Comparison of ENCODE assay signal across 18 cellular contexts in the genomic region with DNA sequence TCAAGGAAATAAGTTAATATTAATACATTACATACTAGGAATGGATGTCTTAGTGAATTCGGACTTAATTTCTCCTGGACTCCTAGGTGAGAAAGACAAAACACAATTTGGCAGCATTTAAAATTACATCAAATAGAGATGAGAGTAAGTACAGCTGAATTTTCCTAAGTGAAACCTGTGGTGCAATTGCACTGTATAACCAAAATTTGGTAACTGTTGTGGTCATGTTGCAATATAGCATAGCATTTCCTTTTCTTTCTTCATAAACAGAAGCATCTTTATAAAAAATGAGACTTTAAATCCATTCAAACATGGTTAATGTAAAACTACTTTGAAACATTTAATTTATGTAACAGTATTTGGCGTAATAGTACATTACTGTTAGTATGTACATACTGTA.
"Had no signal": no experiment of that assay in that cellular context is flagged by ENCODE, and none has a peak within 500 bp of the region (broad histone marks: within the 10 kb centered on the region; RNA-seq: fewer than 3 reads in every experiment).

No MANE protein-coding gene starts in this region.

- H3K27me3 ChIP-seq: hepatocyte, left lung, upper lobe of left lung had no signal

- H3K4me1 ChIP-seq: left lung, upper lobe of left lung had no signal

- H3K27ac ChIP-seq: hepatocyte, upper lobe of left lung had no signal

- H3K9me3 ChIP-seq: left lung, upper lobe of left lung had no signal

- DNase-seq: activated CD4-positive, alpha-beta T cell treated with anti-CD3 and anti-CD28 coated beads for 1 hour; activated CD4-positive, alpha-beta T cell treated with anti-CD3 and anti-CD28 coated beads, Interleukin-2, amount 50 U/mL, for 1 hour; activated CD8-positive, alpha-beta T cell treated with anti-CD3 and anti-CD28 coated beads, Interleukin-2, amount 10 ng/mL, durations not matched to agents 7 days and 5 days; activated gamma-delta T cell; activated naive CD4-positive, alpha-beta T cell treated with anti-CD3 and anti-CD28 coated beads, Interleukin-2, amount 50 U/mL, for 16 hours; activated naive CD8-positive, alpha-beta T cell treated with anti-CD3 and anti-CD28 coated beads, Interleukin-2, amount 50 U/mL, for 24 hours; anterior cingulate cortex; effector CD4-positive, alpha-beta T cell; foreskin melanocyte; immature natural killer cell; kidney glomerular epithelial cell; left lung; naive thymus-derived CD8-positive, alpha-beta T cell; stimulated activated CD4-positive, alpha-beta T cell treated with anti-CD3 and anti-CD28 coated beads, Interleukin-4, amount 100 ng/mL, for 24 hours; stimulated activated naive CD8-positive, alpha-beta T cell treated with anti-CD3 and anti-CD28 coated beads, Interleukin-15, Interleukin-2, amounts not matched to agents 100 U/mL and 50 U/mL, for 24 hours; upper lobe of left lung had no signal

- ATAC-seq: activated CD8-positive, alpha-beta T cell treated with anti-CD3 and anti-CD28 coated beads, Interleukin-2, amount 10 ng/mL, durations not matched to agents 7 days and 5 days; activated naive CD8-positive, alpha-beta T cell treated with anti-CD3 and anti-CD28 coated beads, Interleukin-2, amount 50 U/mL, for 24 hours; left lung; naive thymus-derived CD8-positive, alpha-beta T cell; stimulated activated naive CD8-positive, alpha-beta T cell treated with anti-CD3 and anti-CD28 coated beads, Interleukin-15, Interleukin-2, amounts not matched to agents 100 U/mL and 50 U/mL, for 24 hours had no signal

- H3K4me3 ChIP-seq: hepatocyte, left lung, lung, upper lobe of left lung had no signal

- H3K36me3 ChIP-seq: left lung, upper lobe of left lung had no signal
